In genomic region chr2:65528241-65528574, GRCh38 we compare ENCODE assay signal across 21 cellular contexts.
DNase-seq lines count a peak whose midpoint lies in the region; ATAC-seq, FAIRE-seq and TF ChIP-seq lines count a peak whose summit lies in the region.
"Had no signal": no experiment of that assay in that cellular context is flagged by ENCODE, and none has a peak within 500 bp of the region (broad histone marks: within the 10 kb centered on the region; RNA-seq: fewer than 3 reads in every experiment).

No MANE protein-coding gene starts in this region.

- no peak for ATAC-seq in K562
- no peak for ATAC-seq in effector memory CD8-positive, alpha-beta T cell (replicated peaks)
- no peak for ATAC-seq in HG03521 (IDR thresholded peaks at IDR 0.05; ENCODE audit: unreplicated experiment)

- H3K79me2 ChIP-seq in K562 (ENCODE audit: control insufficient read depth, insufficient read depth, low read length) = no peaks in the 10 kb centered on the region
- H3K79me2 ChIP-seq in hepatocyte = no peaks in the 10 kb centered on the region
- no peaks in the 10 kb centered on the region for H3K79me2 ChIP-seq in trophoblast cell (ENCODE audit: control insufficient read depth, insufficient read depth, low read length, poor library complexity)

- H3K4me1 ChIP-seq in K562 (replicated peaks in 1 of 2; ENCODE audit: control insufficient read depth in 2 of 2, insufficient read depth in 2 of 2, low read length in 2 of 2) (peaks cover 18 to 25% of the 10 kb centered on the region in 2 experiments), hepatocyte (ENCODE audit: insufficient read depth) (peaks cover 8% of the 10 kb centered on the region), trophoblast cell (ENCODE audit: control insufficient read depth in 1 of 2, insufficient read depth in 2 of 2, low read length in 2 of 2) (no peaks in the 10 kb centered on the region)

- no peaks in the 10 kb centered on the region for H3K9me1 ChIP-seq in K562 (ENCODE audit: control insufficient read depth, insufficient read depth, low read length)

- H3K23ac ChIP-seq in trophoblast cell (ENCODE audit: low read length) = peak overlapping the region; percentile 9

- CTCF ChIA-PET in K562 (lab: Yijun Ruan, JAX; ENCODE audit: low intra/inter-chr PET ratio) = no interaction called here

- 19% methylated on average over 1 of the region's 1 CpG for WGBS in K562 (ENCODE audit: insufficient coverage, low coverage, missing lambda C conversion rate)
- WGBS in hepatocyte (ENCODE audit: low lambda C conversion rate, missing lambda C conversion rate) = 70% methylated on average over 1 of the region's 1 CpG
- no CpG with 5 or more reads among the region's 1 CpG for WGBS in trophoblast cell (ENCODE audit: extremely low coverage, insufficient coverage, insufficient read length)

- H3K27ac ChIP-seq in K562 (ENCODE audit: extremely low read depth, low read depth, low read length) (peak overlapping the region; percentile 63; the same call in 1 of the 3 replicates), hepatocyte (peak overlapping the region; percentile 56), trophoblast cell (ENCODE audit: low read depth, low read length) (no peak overlapping the region)
- H3K27ac ChIP-seq: GM23248, RWPE1, SK-N-MC had no signal

- H3K4me2 ChIP-seq in K562 (ENCODE audit: insufficient read depth, low read length) = peak overlapping the region; percentile 75
- H3K4me2 ChIP-seq in hepatocyte = no peak overlapping the region
- H3K4me2 ChIP-seq in trophoblast cell (ENCODE audit: low read length) = no peak overlapping the region

- no peak for FAIRE-seq in K562 (lab: Jason Lieb, UNC)
- FAIRE-seq: GM12891, HTR-8/SVneo had no signal

- no peak for TF ChIP-seq RAD21 in K562 (CRISPR knock-in tag; conservative IDR thresholded peaks at IDR 0.05 in 1 of 2, IDR thresholded peaks at IDR 0.05 in 1 of 2)

- TF ChIP-seq EP300 in K562 (IDR thresholded peaks at IDR 0.05; ENCODE audit: low read length) = no peak

- POLR2A ChIA-PET in K562 (lab: Yijun Ruan, JAX) = interaction anchor here (0.8 to 1.8 kb wide), 6 partner anchors 8 to 108 kb away, joined by 3 to 8 read pairs (median 6); no protein-coding TSS in a partner anchor

- peaks cover 24 to 56% of the 10 kb centered on the region in 2 donors for H3K27me3 Mint-ChIP-seq in effector memory CD8-positive, alpha-beta T cell

- no peak overlapping the region for H3K18ac ChIP-seq in trophoblast cell (ENCODE audit: low read length)

- H3K36me3 Mint-ChIP-seq in effector memory CD8-positive, alpha-beta T cell (ENCODE audit: insufficient read depth) = no peaks in the 10 kb centered on the region

- no peak overlapping the region for H2BK12ac ChIP-seq in trophoblast cell (ENCODE audit: low read length)

- intact Hi-C loops in K562 (cut with micrococcal nuclease) = loop anchor here (1.0 kb wide), 1 partner anchor 44 kb away; no protein-coding TSS in a partner anchor

- peak; percentile 49 for DNase-seq in NCI-H345 (lab: John Stamatoyannopoulos, UW)
- DNase-seq in K562 (ENCODE audit: extremely low read depth in 1 of 4, low spot score in 3 of 4) = no peak
- DNase-seq in hepatocyte (ENCODE audit: low spot score) = peak; percentile 17
- no peak for DNase-seq in trophoblast cell
- DNase-seq in CD1c-positive myeloid dendritic cell (ENCODE audit: extremely low spot score) = no peak
- DNase-seq in effector memory CD8-positive, alpha-beta T cell = no peak
- DNase-seq: CD4-positive, alpha-beta T cell; DMS 273 treated with DMSO at 0.1 percent for 48 hours; GM23248; HCEC 1CT; IMR-90; MV-4-11; NCI-H1694 treated with DMSO at 0.1 percent for 48 hours; NK-92 treated with Interleukin-12 subunit alpha and Interleukin-12 subunit beta, amount 100 ng/mL, for 24 hours; SHP77 treated with DMSO at 0.1 percent for 48 hours had no signal

- H2AK5ac ChIP-seq in trophoblast cell (ENCODE audit: low read length) = no peak overlapping the region

- in situ Hi-C loops in K562 (cut with MboI) = no loop called here

- H3K27ac Mint-ChIP-seq in effector memory CD8-positive, alpha-beta T cell = no peak overlapping the region
- H3K27ac Mint-ChIP-seq: CD4-positive, alpha-beta T cell had no signal

- H3K4me1 Mint-ChIP-seq in effector memory CD8-positive, alpha-beta T cell (ENCODE audit: low read depth in 2 of 2) = no peaks in the 10 kb centered on the region

- H4K12ac ChIP-seq in trophoblast cell (ENCODE audit: low read depth, low read length) = no peak overlapping the region

- no peak overlapping the region for H4K8ac ChIP-seq in trophoblast cell (ENCODE audit: low read depth, low read length)

- H2BK120ac ChIP-seq in trophoblast cell (ENCODE audit: insufficient read depth, low read length, poor library complexity) = no peak overlapping the region

- H3K79me1 ChIP-seq in trophoblast cell (ENCODE audit: low read length) = no peaks in the 10 kb centered on the region

- H4K91ac ChIP-seq in trophoblast cell (ENCODE audit: low read depth, low read length) = no peak overlapping the region

- H3K4me3 ChIP-seq in K562 (no peak overlapping the region), hepatocyte (no peak overlapping the region), trophoblast cell (ENCODE audit: low read depth, low read length) (no peak overlapping the region)
- H3K4me3 ChIP-seq: GM23248, SK-N-MC had no signal

- H3K9me2 ChIP-seq in hepatocyte (replicated peaks; ENCODE audit: insufficient read depth) = no peaks in the 10 kb centered on the region

- TF ChIP-seq CTCF in K562 (IDR thresholded peaks at IDR 0.05 in 2 of 3, conservative IDR thresholded peaks at IDR 0.05 in 1 of 3; ENCODE audit: insufficient read depth in 2 of 3, low read depth in 1 of 3, low read length in 3 of 3) = no peak
- TF ChIP-seq CTCF in hepatocyte (IDR thresholded peaks at IDR 0.05; ENCODE audit: poor library complexity) = no peak

- H3K4ac ChIP-seq in trophoblast cell (ENCODE audit: low read depth, low read length) = no peak overlapping the region

- H3K9me3 ChIP-seq in K562 (replicated peaks; ENCODE audit: control insufficient read depth, insufficient read depth, low read depth, low read length) (peaks cover 7% of the 10 kb centered on the region; the same call in 1 of the 2 replicates), hepatocyte (ENCODE audit: low read depth) (no peaks in the 10 kb centered on the region), trophoblast cell (ENCODE audit: insufficient read depth, low read depth, low read length) (peaks cover 3% of the 10 kb centered on the region)
- H3K9me3 ChIP-seq: Caco-2 had no signal

- H3K36me3 ChIP-seq in K562 (ENCODE audit: control insufficient read depth, insufficient read depth, low read length) (no peaks in the 10 kb centered on the region), hepatocyte (replicated peaks; ENCODE audit: insufficient read depth, low read depth) (no peaks in the 10 kb centered on the region), trophoblast cell (ENCODE audit: control insufficient read depth in 1 of 2, insufficient read depth in 2 of 2, low read length in 2 of 2) (no peaks in the 10 kb centered on the region)

- BruUV-seq in K562 (replicated peaks; lab: Mats Ljungman, UMichigan) = no TSS peak

- TF ChIP-seq POLR2A in K562 (conservative IDR thresholded peaks at IDR 0.05) = no peak

- H2BK5ac ChIP-seq in trophoblast cell (ENCODE audit: low read depth, low read length, poor library complexity) = no peak overlapping the region

- H3K14ac ChIP-seq in trophoblast cell (ENCODE audit: low read length) = no peak overlapping the region

- H4K20me1 ChIP-seq in K562 (replicated peaks; ENCODE audit: control insufficient read depth, insufficient read depth, low read length) = no peaks in the 10 kb centered on the region
- H4K20me1 ChIP-seq in hepatocyte (ENCODE audit: insufficient read depth, poor library complexity, severe bottlenecking) = no peaks in the 10 kb centered on the region

- H2AFZ ChIP-seq in K562 (ENCODE audit: low read depth, low read length) (peak overlapping the region; percentile 72), hepatocyte (no peak overlapping the region), trophoblast cell (ENCODE audit: insufficient read depth, low read length, poor library complexity) (no peak overlapping the region)
- H2AFZ ChIP-seq: GM23248 had no signal

- H3K27me3 ChIP-seq in K562 (ENCODE audit: control insufficient read depth in 2 of 2, insufficient read depth in 2 of 2, low read length in 2 of 2) (no peaks in the 10 kb centered on the region), hepatocyte (no peaks in the 10 kb centered on the region), trophoblast cell (ENCODE audit: insufficient read depth, low read length) (no peaks in the 10 kb centered on the region)

- no peaks in the 10 kb centered on the region for H3K9me3 Mint-ChIP-seq in effector memory CD8-positive, alpha-beta T cell
- H3K9me3 Mint-ChIP-seq: CD4-positive, alpha-beta T cell had no signal

- no peak overlapping the region for H3K4me3 Mint-ChIP-seq in effector memory CD8-positive, alpha-beta T cell
- H3K4me3 Mint-ChIP-seq: CD4-positive, alpha-beta T cell had no signal

- H3K9ac ChIP-seq in K562 (ENCODE audit: insufficient read depth in 1 of 2, low read depth in 2 of 2, low read length in 2 of 2) (peak overlapping the region; percentile 14 to 38; a peak in 1 of 4 replicates), trophoblast cell (ENCODE audit: low read length) (no peak overlapping the region)
- H3K9ac ChIP-seq: GM23248 had no signal

TF ChIP-seq in K562, 482 proteins besides CTCF, POLR2A, EP300 and RAD21:
- TF ChIP-seq GABPA (tag; conservative IDR thresholded peaks at IDR 0.05; ENCODE audit: low read depth) = 0 out of 2 replicates have a peak, but pooled peaks have one; percentile 2
- no peak for TF ChIP-seq U2AF1 (optimal IDR thresholded peaks at IDR 0.05; ENCODE audit: low read depth, low read length)
- TF ChIP-seq FOXK2 (conservative IDR thresholded peaks at IDR 0.05 in 1 of 2, IDR thresholded peaks at IDR 0.05 in 1 of 2; ENCODE audit: low read depth in 2 of 2) = 0 out of 4 replicates have a peak, but pooled peaks of 1 of the 2 experiments have one; percentile 1
- peak; percentile 42 for TF ChIP-seq MEIS2 (IDR thresholded peaks at IDR 0.05; ENCODE audit: partially characterized antibody)
- TF ChIP-seq ZFP36 (IDR thresholded peaks at IDR 0.05; ENCODE audit: low read depth, low read length, partially characterized antibody) = peak; percentile 0
- TF ChIP-seq L3MBTL2 (IDR thresholded peaks at IDR 0.05) = peak; percentile 10
- no peak for TF ChIP-seq SETDB1 (IDR thresholded peaks at IDR 0.05; ENCODE audit: low read length)
- 0 out of 2 replicates have a peak, but pooled peaks have one; percentile 14 for TF ChIP-seq SP1 (CRISPR knock-in tag; IDR thresholded peaks at IDR 0.05)
- TF ChIP-seq NR4A1 (CRISPR knock-in tag; IDR thresholded peaks at IDR 0.05) = no peak
- 0 out of 2 replicates have a peak, but pooled peaks have one; percentile 3 for TF ChIP-seq NR4A1 (tag; IDR thresholded peaks at IDR 0.05)

Comparison
In these comparisons a context has a peak if more than half of its experiments do, and no peak if none do; other contexts are left out.
1. DNase-seq: peak in NCI-H345 (single experiment) and hepatocyte (single experiment); none in K562 (0 of 4), trophoblast cell (0 of 2), CD1c-positive myeloid dendritic cell (single experiment) and effector memory CD8-positive, alpha-beta T cell (0 of 3).